In the genomic region with DNA sequence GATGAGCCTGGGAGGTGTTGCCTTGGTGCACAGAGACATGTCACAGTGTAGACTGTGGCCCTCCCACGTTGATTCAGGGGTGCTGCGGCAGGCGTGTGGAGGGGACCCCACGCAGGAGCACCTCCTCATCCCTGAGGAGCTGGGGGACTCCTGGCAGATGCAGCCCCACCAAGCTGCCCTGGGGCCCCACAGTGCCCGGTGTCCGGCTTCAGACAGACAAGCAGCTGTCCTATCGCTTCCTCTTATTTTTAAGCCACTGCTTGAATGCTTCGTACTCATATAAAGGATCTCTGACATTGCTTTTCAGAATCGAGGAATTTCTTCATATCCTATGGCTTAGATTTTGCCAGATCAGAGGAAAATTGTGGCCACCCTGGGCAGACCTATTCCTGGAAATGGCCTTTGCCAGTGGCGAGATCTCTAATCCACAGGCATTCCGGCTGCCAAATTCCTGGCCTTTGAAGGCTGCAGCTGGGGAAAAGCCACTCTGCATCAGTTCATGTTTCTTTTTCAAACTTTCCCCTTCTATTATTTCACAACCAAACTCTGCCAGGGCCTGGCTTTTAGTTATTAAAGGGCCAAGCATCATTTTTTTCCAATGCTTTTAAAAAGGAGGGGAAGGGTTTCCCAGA, we compare ENCODE assay signal across 17 cellular contexts.
DNase-seq lines count a peak whose midpoint lies in the region; ATAC-seq, FAIRE-seq and TF ChIP-seq lines count a peak whose summit lies in the region.
"Had no signal": no experiment of that assay in that cellular context is flagged by ENCODE, and none has a peak within 500 bp of the region (broad histone marks: within the 10 kb centered on the region; RNA-seq: fewer than 3 reads in every experiment).

No MANE protein-coding gene starts in this region.

- no peaks in the 10 kb centered on the region for H3K36me3 Mint-ChIP-seq in mesothelial cell of epicardium

- H3K9me3 ChIP-seq in mesenchymal stem cell (ENCODE audit: control insufficient read depth, low read length), result no peaks in the 10 kb centered on the region
- H3K9me3 ChIP-seq in stomach, result no peaks in the 10 kb centered on the region

- no peak overlapping the region for H3K14ac ChIP-seq in mesenchymal stem cell (ENCODE audit: low read length in 2 of 2)

- no peak overlapping the region for H3K27ac ChIP-seq in mesenchymal stem cell (ENCODE audit: low read length, poor library complexity, severe bottlenecking)
- peak overlapping the region; percentile 57 to 84 (median 72) for H3K27ac ChIP-seq in stomach
- H3K27ac ChIP-seq: KMS-11, RWPE1 had no signal

- no peak for ATAC-seq in GM18502 (IDR thresholded peaks at IDR 0.05; ENCODE audit: poor library complexity, unreplicated experiment)
- no peak for ATAC-seq in HG02840 (IDR thresholded peaks at IDR 0.05; ENCODE audit: low FRiP score, unreplicated experiment)

- H3K27me3 ChIP-seq in mesenchymal stem cell (ENCODE audit: control insufficient read depth in 1 of 2, insufficient read depth in 1 of 2, low read length in 2 of 2) (peaks cover 0 to 4% of the 10 kb centered on the region in 2 experiments), stomach (no peaks in the 10 kb centered on the region)

- H2BK120ac ChIP-seq in mesenchymal stem cell (ENCODE audit: low read depth, low read length), result no peak overlapping the region

- H2AFZ ChIP-seq in mesenchymal stem cell (ENCODE audit: low read depth, low read length), result no peak overlapping the region

- H2BK15ac ChIP-seq in mesenchymal stem cell (ENCODE audit: low read depth, poor library complexity, severe bottlenecking), result no peak overlapping the region

- H3K4me1 ChIP-seq in mesenchymal stem cell (ENCODE audit: control insufficient read depth, insufficient read depth, low read depth, low read length), result no peaks in the 10 kb centered on the region
- peaks cover 30 to 48% (median 37%) of the 10 kb centered on the region in 4 donors for H3K4me1 ChIP-seq in stomach

- no peak overlapping the region for H3K18ac ChIP-seq in mesenchymal stem cell (ENCODE audit: low read depth in 1 of 2, low read length in 2 of 2)

- no peaks in the 10 kb centered on the region for H3K4me1 Mint-ChIP-seq in mesothelial cell of epicardium
- H3K4me1 Mint-ChIP-seq: activated CD4-positive, alpha-beta T cell treated with anti-CD3 and anti-CD28 coated beads, Interleukin-2, amount 10 ng/mL, durations not matched to agents 7 days and 5 days had no signal

- no peak overlapping the region for H3K23ac ChIP-seq in mesenchymal stem cell (ENCODE audit: low read length in 2 of 2)

- no peak overlapping the region for H4K8ac ChIP-seq in mesenchymal stem cell (ENCODE audit: low read length)

- intact Hi-C loops in stomach (cut with DNase I; ENCODE audit: low total_unique reads), result no loop called here

- no peak overlapping the region for H3K4me3 Mint-ChIP-seq in mesothelial cell of epicardium
- H3K4me3 Mint-ChIP-seq: activated CD4-positive, alpha-beta T cell treated with anti-CD3 and anti-CD28 coated beads, Interleukin-2, amount 10 ng/mL, durations not matched to agents 7 days and 5 days; H9; T-helper 1 cell treated with Interleukin-12 subunit alpha and Interleukin-12 subunit beta and Interleukin-4 antibody, amounts not matched to agents 30 μg/mL and 1 μg/mL, for 36 hours had no signal

- no peaks in the 10 kb centered on the region for H3K9me3 Mint-ChIP-seq in mesothelial cell of epicardium
- H3K9me3 Mint-ChIP-seq: activated CD4-positive, alpha-beta T cell treated with anti-CD3 and anti-CD28 coated beads, Interleukin-2, amount 10 ng/mL, durations not matched to agents 7 days and 5 days; T-helper 1 cell treated with Interleukin-12 subunit alpha and Interleukin-12 subunit beta and Interleukin-4 antibody, amounts not matched to agents 30 μg/mL and 1 μg/mL, for 36 hours had no signal

- peak overlapping the region; percentile 41 for H3K9ac ChIP-seq in mesenchymal stem cell (ENCODE audit: low read length)
- H3K9ac ChIP-seq: KMS-11 had no signal

- TF ChIP-seq EP300 in stomach (IDR thresholded peaks at IDR 0.05), result no peak

- peak; percentile 48 for DNase-seq in EH (ENCODE audit: low read depth)
- peak; percentile 56 for DNase-seq in dedifferentiated amniotic fluid mesenchymal stem cell (ENCODE audit: extremely low spot score)
- DNase-seq in mesenchymal stem cell, result no peak
- peak; percentile 46 for DNase-seq in stomach
- DNase-seq in GM12892 (ENCODE audit: insufficient read length), result no peak
- no peak for DNase-seq in mesothelial cell of epicardium (ENCODE audit: low spot score in 2 of 2, unreplicated experiment in 2 of 2)
- DNase-seq: activated CD4-positive, alpha-beta T cell treated with anti-CD3 and anti-CD28 coated beads, Interleukin-2, amount 10 ng/mL, durations not matched to agents 7 days and 5 days; activated T-cell treated with anti-CD3 and anti-CD28 coated beads, Interleukin-2, amount 50 U/mL, for 48 hours; GF-D8; H9; NCI-H1436 treated with DMSO at 0.1 percent for 48 hours; stimulated activated naive CD4-positive, alpha-beta T cell had no signal

- H3K79me1 ChIP-seq in mesenchymal stem cell (replicated peaks; ENCODE audit: low read length, poor library complexity, severe bottlenecking), result no peaks in the 10 kb centered on the region

- no peak overlapping the region for H4K91ac ChIP-seq in mesenchymal stem cell (ENCODE audit: low read length)

- 71% methylated on average over 11 of the region's 11 CpGs for WGBS in mesenchymal stem cell
- WGBS in stomach, 5 donors, result 25 to 47% (median 34%) methylated on average over 10 to 11 of the region's 11 CpGs

- H2AK5ac ChIP-seq in mesenchymal stem cell (ENCODE audit: low read length, severe bottlenecking), result no peak overlapping the region

- no peak overlapping the region for H2BK5ac ChIP-seq in mesenchymal stem cell (ENCODE audit: low read depth, low read length, poor library complexity, severe bottlenecking)

- TF ChIP-seq POLR2A in stomach (IDR thresholded peaks at IDR 0.05), result no peak
- TF ChIP-seq POLR2A in GM12892 (IDR thresholded peaks at IDR 0.05; ENCODE audit: low read depth, low read length), result no peak

- H3K4ac ChIP-seq in mesenchymal stem cell (ENCODE audit: low read depth in 1 of 2, low read length in 2 of 2), result no peak overlapping the region

- peaks cover 12% of the 10 kb centered on the region for H3K27me3 Mint-ChIP-seq in mesothelial cell of epicardium (ENCODE audit: low read depth)
- H3K27me3 Mint-ChIP-seq: activated CD4-positive, alpha-beta T cell treated with anti-CD3 and anti-CD28 coated beads, Interleukin-2, amount 10 ng/mL, durations not matched to agents 7 days and 5 days had no signal

- H3K4me3 ChIP-seq in mesenchymal stem cell (ENCODE audit: insufficient read depth in 1 of 2, low read depth in 1 of 2, low read length in 2 of 2) (peak overlapping the region in 1 of 2 experiments; percentile 38), stomach (no peak overlapping the region)

- no peak overlapping the region for H3K27ac Mint-ChIP-seq in mesothelial cell of epicardium
- H3K27ac Mint-ChIP-seq: activated CD4-positive, alpha-beta T cell treated with anti-CD3 and anti-CD28 coated beads, Interleukin-2, amount 10 ng/mL, durations not matched to agents 7 days and 5 days; H9; T-helper 1 cell treated with Interleukin-12 subunit alpha and Interleukin-12 subunit beta and Interleukin-4 antibody, amounts not matched to agents 30 μg/mL and 1 μg/mL, for 36 hours had no signal

- no peak for TF ChIP-seq CTCF in stomach (IDR thresholded peaks at IDR 0.05)
- TF ChIP-seq CTCF in mesothelial cell of epicardium (IDR thresholded peaks at IDR 0.05; ENCODE audit: unreplicated experiment), result no peak

- H2BK12ac ChIP-seq in mesenchymal stem cell (ENCODE audit: low read length in 2 of 2), result no peak overlapping the region

- no peak for FAIRE-seq in GM12892 (lab: Jason Lieb, UNC)

- no peak overlapping the region for H3K4me2 ChIP-seq in mesenchymal stem cell (ENCODE audit: low read length, poor library complexity, severe bottlenecking)
- H3K4me2 ChIP-seq: KMS-11 had no signal

- H3K36me3 ChIP-seq in mesenchymal stem cell (ENCODE audit: control insufficient read depth in 1 of 2, insufficient read depth in 2 of 2, low read depth in 1 of 2, low read length in 2 of 2) (no peaks in the 10 kb centered on the region), stomach (no peaks in the 10 kb centered on the region)

Comparison
In these comparisons a context has a peak if more than half of its experiments do, and no peak if none do; other contexts are left out.
1. DNase-seq: peak in EH (single experiment), dedifferentiated amniotic fluid mesenchymal stem cell (single experiment) and stomach (single experiment); none in mesenchymal stem cell (single experiment), GM12892 (single experiment) and mesothelial cell of epicardium (0 of 2).